ENCODE assay signal across 11 cellular contexts in the genomic region with DNA sequence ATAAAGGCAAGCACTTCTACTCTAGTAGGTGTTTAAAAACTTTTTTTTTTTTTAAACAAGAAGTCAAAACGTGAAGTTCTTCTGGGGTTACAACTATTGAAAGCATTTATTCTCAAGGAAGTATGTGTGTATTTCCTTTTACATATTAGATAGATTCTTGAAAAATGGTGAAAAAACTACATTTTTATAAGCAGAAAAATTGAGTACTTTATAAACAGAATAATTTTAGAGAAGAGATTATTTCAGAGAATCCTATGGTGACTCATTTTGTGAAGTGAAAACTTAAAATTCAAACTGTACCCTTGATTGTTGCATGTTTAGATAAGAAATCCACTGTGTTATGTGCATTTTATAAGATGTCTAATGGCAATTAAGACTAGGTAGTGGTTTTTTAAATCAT. TPM values are rescaled to one million over a fixed set of nuclear protein-coding genes. Genes with fewer than 3 reads are reported as not detected.
DNase-seq lines count a peak whose midpoint lies in the region; ATAC-seq and TF ChIP-seq lines count a peak whose summit lies in the region.
"Had no signal": no experiment of that assay in that cellular context is flagged by ENCODE, and none has a peak within 500 bp of the region (broad histone marks: within the 10 kb centered on the region; RNA-seq: fewer than 3 reads in every experiment).

No MANE protein-coding gene starts in this region.

- peaks cover 2% of the 10 kb centered on the region for H3K79me1 ChIP-seq in neuronal stem cell (ENCODE audit: low read depth, low read length)

- H3K27ac Mint-ChIP-seq in endodermal cell, result no peak overlapping the region
- no peak overlapping the region for H3K27ac Mint-ChIP-seq in activated naive CD8-positive, alpha-beta T cell treated with anti-CD3 and anti-CD28 coated beads, Interleukin-2, amount 50 U/mL, for 24 hours

- no peak for ATAC-seq in activated CD4-positive, CD25-positive, alpha-beta regulatory T cell treated with anti-CD3 and anti-CD28 coated beads, Interleukin-2, amount 50 U/mL, for 24 hours
- no peak for ATAC-seq in activated naive CD8-positive, alpha-beta T cell treated with anti-CD3 and anti-CD28 coated beads, Interleukin-2, amount 50 U/mL, for 24 hours
- ATAC-seq in HG03196 (IDR thresholded peaks at IDR 0.05; ENCODE audit: unreplicated experiment) (no peak), HG02973 (IDR thresholded peaks at IDR 0.05; ENCODE audit: unreplicated experiment) (no peak)

- H3K4ac ChIP-seq in neuronal stem cell (ENCODE audit: low read length), result no peak overlapping the region

- no peak overlapping the region for H2BK15ac ChIP-seq in neuronal stem cell (ENCODE audit: low read length)

- no peak overlapping the region for H2BK5ac ChIP-seq in neuronal stem cell (ENCODE audit: low read length)

- H2AFZ ChIP-seq in KMS-11 (ENCODE audit: low read depth) (no peak overlapping the region), neuronal stem cell (ENCODE audit: low read length) (no peak overlapping the region)

- peaks cover 4% of the 10 kb centered on the region for H3K4me1 Mint-ChIP-seq in endodermal cell
- H3K4me1 Mint-ChIP-seq in activated naive CD8-positive, alpha-beta T cell treated with anti-CD3 and anti-CD28 coated beads, Interleukin-2, amount 50 U/mL, for 24 hours, result peaks cover 42% of the 10 kb centered on the region

- H3K4me3 Mint-ChIP-seq in endodermal cell, result no peak overlapping the region
- no peak overlapping the region for H3K4me3 Mint-ChIP-seq in activated naive CD8-positive, alpha-beta T cell treated with anti-CD3 and anti-CD28 coated beads, Interleukin-2, amount 50 U/mL, for 24 hours

- H3K36me3 ChIP-seq in BLaER1 (0 out of 2 replicates have a peak, but pooled peaks cover 4% of the 10 kb centered on the region), KMS-11 (ENCODE audit: insufficient read depth) (no peaks in the 10 kb centered on the region), endodermal cell (ENCODE audit: control insufficient read depth, insufficient read depth, low read length) (no peaks in the 10 kb centered on the region), neuronal stem cell (replicated peaks in 1 of 2; ENCODE audit: control insufficient read depth in 2 of 2, insufficient read depth in 2 of 2, low read length in 2 of 2) (no peaks in the 10 kb centered on the region)

- H3K9me3 ChIP-seq in BLaER1, result no peaks in the 10 kb centered on the region
- H3K9me3 ChIP-seq in endodermal cell (ENCODE audit: control insufficient read depth, low read length), result no peaks in the 10 kb centered on the region
- H3K9me3 ChIP-seq in neuronal stem cell (replicated peaks in 1 of 2; ENCODE audit: control insufficient read depth in 2 of 2, insufficient read depth in 1 of 2, low read depth in 1 of 2, low read length in 2 of 2), result peaks cover 0 to 2% of the 10 kb centered on the region in 2 donors

- no peak overlapping the region for H3K23ac ChIP-seq in neuronal stem cell (ENCODE audit: low read depth, low read length, poor library complexity)

- no peaks in the 10 kb centered on the region for H3K27me3 Mint-ChIP-seq in endodermal cell (ENCODE audit: insufficient read depth)
- H3K27me3 Mint-ChIP-seq in activated naive CD8-positive, alpha-beta T cell treated with anti-CD3 and anti-CD28 coated beads, Interleukin-2, amount 50 U/mL, for 24 hours, result no peaks in the 10 kb centered on the region

- H3K27me3 ChIP-seq in BLaER1, result no peaks in the 10 kb centered on the region
- H3K27me3 ChIP-seq in KMS-11 (ENCODE audit: insufficient read depth, low read depth), result no peaks in the 10 kb centered on the region
- H3K27me3 ChIP-seq in endodermal cell (ENCODE audit: control insufficient read depth, insufficient read depth, low read length, poor library complexity, severe bottlenecking), result no peaks in the 10 kb centered on the region
- H3K27me3 ChIP-seq in neuronal stem cell (ENCODE audit: control insufficient read depth in 3 of 3, insufficient read depth in 3 of 3, low read depth in 1 of 3, low read length in 3 of 3), result no peaks in the 10 kb centered on the region

- H3K14ac ChIP-seq in neuronal stem cell (ENCODE audit: low read length), result no peak overlapping the region

- peak overlapping the region; percentile 81 for H3K4me2 ChIP-seq in BLaER1
- H3K4me2 ChIP-seq in KMS-11, result peak overlapping the region; percentile 84
- peak overlapping the region; percentile 44 for H3K4me2 ChIP-seq in neuronal stem cell (ENCODE audit: insufficient read depth, low read length, poor library complexity, severe bottlenecking)

- H4K91ac ChIP-seq in neuronal stem cell (ENCODE audit: low read depth, low read length, poor library complexity), result no peak overlapping the region

- peaks cover 77% of the 10 kb centered on the region for H3K79me2 ChIP-seq in KMS-11 (ENCODE audit: insufficient read depth, low read depth)

- no peak overlapping the region for H3K18ac ChIP-seq in neuronal stem cell (ENCODE audit: low read length)

- 0% methylated on average over 1 of the region's 1 CpG; no CpG with 5 or more reads in 1 of the 2 experiments for WGBS in endodermal cell (ENCODE audit: insufficient coverage in 1 of 2, insufficient read length in 1 of 2), 2 experiments
- no CpG with 5 or more reads among the region's 1 CpG for WGBS in neuronal stem cell (ENCODE audit: extremely low coverage in 2 of 2, insufficient read length in 2 of 2, insufficient replicate concordance in 1 of 2), 2 donors

- peaks cover 30% of the 10 kb centered on the region for H4K20me1 ChIP-seq in BLaER1
- 0 out of 2 replicates have a peak, but pooled peaks cover 10% of the 10 kb centered on the region for H4K20me1 ChIP-seq in KMS-11 (ENCODE audit: insufficient read depth)

- peaks cover 28% of the 10 kb centered on the region for H3K4me1 ChIP-seq in BLaER1
- H3K4me1 ChIP-seq in KMS-11 (ENCODE audit: low read depth, poor library complexity, severe bottlenecking), result peaks cover 67% of the 10 kb centered on the region
- peaks cover 4% of the 10 kb centered on the region for H3K4me1 ChIP-seq in endodermal cell (ENCODE audit: control insufficient read depth, insufficient read depth, low read length)
- peaks cover 9 to 18% of the 10 kb centered on the region in 2 donors for H3K4me1 ChIP-seq in neuronal stem cell (ENCODE audit: control insufficient read depth in 2 of 2, insufficient read depth in 1 of 2, low read depth in 1 of 2, low read length in 2 of 2)

- H3K27ac ChIP-seq in BLaER1 (no peak overlapping the region), KMS-11 (peak overlapping the region; percentile 51), endodermal cell (ENCODE audit: low read depth, low read length) (no peak overlapping the region), neuronal stem cell (replicated peaks; ENCODE audit: low read length) (no peak overlapping the region)

- no peak for TF ChIP-seq CTCF in KMS-11 (conservative IDR thresholded peaks at IDR 0.05; ENCODE audit: low read depth, low read length)
- no peak for TF ChIP-seq CTCF in endodermal cell (conservative IDR thresholded peaks at IDR 0.05)

- no peaks in the 10 kb centered on the region for H3K9me3 Mint-ChIP-seq in endodermal cell
- no peaks in the 10 kb centered on the region for H3K9me3 Mint-ChIP-seq in activated naive CD8-positive, alpha-beta T cell treated with anti-CD3 and anti-CD28 coated beads, Interleukin-2, amount 50 U/mL, for 24 hours

- no peak overlapping the region for H2BK120ac ChIP-seq in neuronal stem cell (ENCODE audit: low read depth, low read length)

- H2AK5ac ChIP-seq in neuronal stem cell (ENCODE audit: low read depth, low read length), result no peak overlapping the region

- no peak for DNase-seq in endodermal cell
- DNase-seq in neuronal stem cell (ENCODE audit: low spot score), result no peak
- DNase-seq in activated naive CD8-positive, alpha-beta T cell treated with anti-CD3 and anti-CD28 coated beads, Interleukin-2, amount 50 U/mL, for 24 hours, result no peak
- DNase-seq: activated effector memory CD4-positive, alpha-beta T cell treated with Interleukin-2 at 50 U/mL for 16 hours; hippocampal formation; NCI-H2029 had no signal

- H2BK12ac ChIP-seq in neuronal stem cell (ENCODE audit: low read length), result no peak overlapping the region

- H3K4me3 ChIP-seq in BLaER1, result no peak overlapping the region
- H3K4me3 ChIP-seq in KMS-11 (IDR thresholded peaks at IDR 0.05; ENCODE audit: insufficient read depth, low read depth, low read length), result no peak overlapping the region
- peak overlapping the region; percentile 93 for H3K4me3 ChIP-seq in endodermal cell (ENCODE audit: low read length)
- no peak overlapping the region for H3K4me3 ChIP-seq in neuronal stem cell (ENCODE audit: low read length in 2 of 2)

- H3K9ac ChIP-seq in BLaER1 (no peak overlapping the region), KMS-11 (peak overlapping the region; percentile 55; the same call in 1 of the 2 replicates), endodermal cell (ENCODE audit: extremely low read depth, low read length, poor library complexity, severe bottlenecking) (no peak overlapping the region), neuronal stem cell (ENCODE audit: low read depth, low read length, poor library complexity) (no peak overlapping the region)

- H4K8ac ChIP-seq in neuronal stem cell (ENCODE audit: low read depth, low read length), result no peak overlapping the region

- peaks cover 4% of the 10 kb centered on the region for H3K36me3 Mint-ChIP-seq in endodermal cell (ENCODE audit: low read depth)
- H3K36me3 Mint-ChIP-seq in activated naive CD8-positive, alpha-beta T cell treated with anti-CD3 and anti-CD28 coated beads, Interleukin-2, amount 50 U/mL, for 24 hours (ENCODE audit: low read depth), result peaks cover 11% of the 10 kb centered on the region

RNA-seq across cellular contexts. Expression of a gene that starts 2.9 kb away (rescaled TPM):
- total RNA-seq in endodermal cell, result 10 to 100 TPM; 84.6 to 90.9 TPM
- polyA plus RNA-seq in endodermal cell (2013, experiment 1 of 2), result 63.3 TPM
- 67.9 TPM for polyA plus RNA-seq in endodermal cell (2013, experiment 2 of 2)
- polyA plus RNA-seq in neuronal stem cell (2013, experiment 1 of 2), result 45.6 TPM
- 46.5 TPM for polyA plus RNA-seq in neuronal stem cell (2013, experiment 2 of 2)
